Comparison of ENCODE assay signal across 9 cellular contexts in the genomic region with DNA sequence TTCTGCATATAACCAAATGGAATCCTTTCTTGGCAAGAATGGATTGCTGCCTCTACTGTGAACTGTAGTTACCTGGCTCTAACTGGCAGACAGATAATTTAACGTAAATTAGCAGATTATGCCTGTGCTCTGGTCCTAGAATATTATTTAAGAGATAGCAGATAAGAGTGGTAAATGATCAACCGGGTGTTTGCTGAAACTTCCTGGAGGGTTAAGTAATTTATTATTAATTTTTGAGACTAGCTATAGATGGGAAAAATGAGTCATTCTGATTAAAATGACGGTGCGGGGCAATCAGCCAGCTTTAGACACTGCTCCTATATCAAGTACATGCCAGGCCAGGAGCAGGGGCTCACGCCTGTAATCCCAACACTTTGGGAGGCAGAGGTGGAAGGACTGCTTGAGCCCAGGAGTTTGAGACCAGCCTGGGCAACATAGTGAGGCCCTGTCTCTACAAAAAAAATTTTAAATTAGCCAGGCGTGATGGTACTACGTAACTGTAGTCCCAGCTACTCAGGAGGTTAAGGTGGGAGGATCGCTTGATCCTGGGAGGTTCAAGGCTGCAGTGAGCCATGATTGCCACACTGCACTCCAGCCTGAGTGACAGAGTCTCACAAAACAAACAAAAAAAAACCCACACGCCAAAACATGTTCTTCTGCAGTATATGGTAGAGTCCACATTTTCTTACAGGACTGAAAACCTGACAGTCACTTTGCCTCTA. TPM values are rescaled to one million over a fixed set of nuclear protein-coding genes. Genes with fewer than 3 reads are reported as not detected.
DNase-seq lines count a peak whose midpoint lies in the region; ATAC-seq and TF ChIP-seq lines count a peak whose summit lies in the region.
"Had no signal": no experiment of that assay in that cellular context is flagged by ENCODE, and none has a peak within 500 bp of the region (broad histone marks: within the 10 kb centered on the region; RNA-seq: fewer than 3 reads in every experiment).

No MANE protein-coding gene starts in this region.

- DNase-seq in A673 (ENCODE audit: low spot score), result peak; percentile 41
- DNase-seq in MG63, result peak; percentile 66
- DNase-seq in cardiac fibroblast (ENCODE audit: low read depth in 2 of 2), result peak; percentile 59 to 73
- DNase-seq in right lobe of liver, result peak; percentile 69 to 83 (median 81)
- no peak for DNase-seq in uterus
- DNase-seq in NOMO-1 (lab: John Stamatoyannopoulos, UW; ENCODE audit: unreplicated experiment in 2 of 2), result no peak
- DNase-seq: activated naive CD8-positive, alpha-beta T cell treated with anti-CD3 and anti-CD28 coated beads, Interleukin-2, amount 50 U/mL, for 24 hours had no signal

- POLR2A ChIA-PET in A673 (lab: Charles Lee; ENCODE audit: low non-redundant PET), result interaction anchor here (0.6 kb wide), 2 partner anchors 15 to 252 kb away, joined by 3 to 9 read pairs; no protein-coding TSS in a partner anchor

- H3K27me3 ChIP-seq in A673 (replicated peaks; ENCODE audit: insufficient read depth, low read depth, low read length, poor library complexity) (no peaks in the 10 kb centered on the region), MG63 (no peaks in the 10 kb centered on the region), right lobe of liver (no peaks in the 10 kb centered on the region), uterus (no peaks in the 10 kb centered on the region)

- no peaks in the 10 kb centered on the region for H3K9me3 ChIP-seq in A673 (ENCODE audit: low read depth, low read length, poor library complexity, severe bottlenecking)
- no peaks in the 10 kb centered on the region for H3K9me3 ChIP-seq in MG63
- no peaks in the 10 kb centered on the region for H3K9me3 ChIP-seq in right lobe of liver
- no peaks in the 10 kb centered on the region for H3K9me3 ChIP-seq in uterus

- intact Hi-C loops in A673 (cut with micrococcal nuclease; ENCODE audit: unreplicated experiment), result no loop called here
- intact Hi-C loops in right lobe of liver (cut with DNase I), result no loop called here
- intact Hi-C loops in uterus (cut with DNase I; ENCODE audit: low total_unique reads), result no loop called here

- BruUV-seq in A673 (replicated peaks; lab: Mats Ljungman, UMichigan), result no TSS peak

- TF ChIP-seq CTCF in A673 (conservative IDR thresholded peaks at IDR 0.05; ENCODE audit: low read depth, low read length) (no peak), cardiac fibroblast (IDR thresholded peaks at IDR 0.05; ENCODE audit: low read depth, low read length) (no peak), right lobe of liver (IDR thresholded peaks at IDR 0.05) (no peak), uterus (IDR thresholded peaks at IDR 0.05) (no peak)

- CTCF ChIA-PET in A673 (lab: Charles Lee), result no interaction called here

- H3K4me3 ChIP-seq in A673 (ENCODE audit: low read depth, low read length, poor library complexity, severe bottlenecking) (no peak overlapping the region), MG63 (no peak overlapping the region), cardiac fibroblast (replicated peaks in 1 of 2; ENCODE audit: low read depth in 2 of 2, low read length in 2 of 2) (no peak overlapping the region), right lobe of liver (peak overlapping the region in 2 of 3 donors; percentile 2 to 9), uterus (no peak overlapping the region)

- H3K36me3 ChIP-seq in A673 (ENCODE audit: insufficient read depth, low read length, poor library complexity, severe bottlenecking) (no peaks in the 10 kb centered on the region), MG63 (no peaks in the 10 kb centered on the region; the same call in 1 of the 2 replicates), right lobe of liver (no peaks in the 10 kb centered on the region), uterus (no peaks in the 10 kb centered on the region)

- TF ChIP-seq POLR2A in right lobe of liver (IDR thresholded peaks at IDR 0.05) (no peak), uterus (IDR thresholded peaks at IDR 0.05) (no peak)

- H3K4me1 ChIP-seq in A673 (ENCODE audit: insufficient read depth, low read length, poor library complexity, severe bottlenecking) (peaks cover 63% of the 10 kb centered on the region), right lobe of liver (peaks cover 0 to 89% (median 25%) of the 10 kb centered on the region in 4 donors), uterus (peaks cover 0 to 15% of the 10 kb centered on the region in 2 donors)

- peak; percentile 66 to 81 (median 72) for ATAC-seq in right lobe of liver
- no peak for ATAC-seq in GM19452 (IDR thresholded peaks at IDR 0.05; ENCODE audit: unreplicated experiment)
- ATAC-seq in GM19397 (IDR thresholded peaks at IDR 0.05; ENCODE audit: unreplicated experiment), result no peak
- ATAC-seq: activated naive CD8-positive, alpha-beta T cell treated with anti-CD3 and anti-CD28 coated beads, Interleukin-2, amount 50 U/mL, for 24 hours had no signal

- H3K27ac ChIP-seq in A673 (ENCODE audit: low read depth, low read length, poor library complexity, severe bottlenecking) (peak overlapping the region; percentile 60), right lobe of liver (peak overlapping the region; percentile 58 to 93 (median 83)), uterus (peak overlapping the region in 1 of 2 donors; percentile 4)

- WGBS in right lobe of liver (ENCODE audit: insufficient coverage, low coverage, low lambda C conversion rate, missing lambda C conversion rate), result 11% methylated on average over 9 of the region's 9 CpGs

RNA-seq across cellular contexts. Expression of gene B4GALT5, which starts 22.6 kb away (rescaled TPM):
- total RNA-seq in A673 (2021) (60.7 and 78.0 TPM in 2 replicates), right lobe of liver (10 to 100 TPM in 5 of 6 experiments, 1 to 10 TPM in 1; 9.5 to 32.6 (median 15.5) TPM), uterus (10 to 100 TPM; 13.5 to 59.0 (median 25.0) TPM)
- total RNA-seq in MG63 (2014; rRNA removed; shearing (Covaris generic); ENCODE audit: low replicate concordance), result 20.3 and 20.4 TPM in 2 replicates

Comparison
In these comparisons a context has a peak if more than half of its experiments do, and no peak if none do; other contexts are left out.
1. DNase-seq: peak in A673 (single experiment), MG63 (single experiment), cardiac fibroblast (2 of 2) and right lobe of liver (3 of 3); none in uterus (0 of 2) and NOMO-1 (0 of 2).
2. H3K4me3 ChIP-seq: peak in right lobe of liver (2 of 3); none in A673 (single experiment), MG63 (single experiment), cardiac fibroblast (0 of 2) and uterus (0 of 2).
3. ATAC-seq: peak in right lobe of liver (4 of 4); none in GM19452 (single experiment) and GM19397 (single experiment).